19 cellular contexts compared by ENCODE assay signal in genomic region chr15:60454824-60455223, GRCh38. TPM values are rescaled to one million over a fixed set of nuclear protein-coding genes. Genes with fewer than 3 reads are reported as not detected.
DNase-seq lines count a peak whose midpoint lies in the region; ATAC-seq, FAIRE-seq and TF ChIP-seq lines count a peak whose summit lies in the region.
"Had no signal": no experiment of that assay in that cellular context is flagged by ENCODE, and none has a peak within 500 bp of the region (broad histone marks: within the 10 kb centered on the region; RNA-seq: fewer than 3 reads in every experiment).

No MANE protein-coding gene starts in this region.

- no peak overlapping the region for H3K4me2 ChIP-seq in A549
- H3K4me2 ChIP-seq: BLaER1 treated with 17β-estradiol and CSF1 and Interleukin-3, amounts not matched to agents 10 nM and 100 nM had no signal

- POLR2A ChIA-PET in A549 (lab: Yijun Ruan, JAX) (no interaction called here), HEK293 (lab: Yijun Ruan, JAX) (no interaction called here)

- ATAC-seq in A549 (no peak), GM18870 (IDR thresholded peaks at IDR 0.05; ENCODE audit: unreplicated experiment) (no peak), esophagus mucosa (no peak)
- ATAC-seq: CD8-positive, alpha-beta T cell had no signal

- TF ChIP-seq CTCF in A549 (IDR thresholded peaks at IDR 0.05), result no peak
- no peak for TF ChIP-seq CTCF in HEK293 (tag by site-specific recombination; IDR thresholded peaks at IDR 0.05)
- no peak for TF ChIP-seq CTCF in VCaP (conservative IDR thresholded peaks at IDR 0.05)
- TF ChIP-seq CTCF in nephron progenitor cell (IDR thresholded peaks at IDR 0.05), result no peak

- no peaks in the 10 kb centered on the region for H3K4me1 Mint-ChIP-seq in nephron progenitor cell
- H3K4me1 Mint-ChIP-seq: B cell had no signal

- no peak for TF ChIP-seq POLR2A in A549 (IDR thresholded peaks at IDR 0.05; ENCODE audit: low read length)

- H3K9me3 ChIP-seq in A549 (no peaks in the 10 kb centered on the region), HEK293 (ENCODE audit: control insufficient read depth, insufficient read depth, low read depth, low read length) (no peaks in the 10 kb centered on the region)
- H3K9me3 ChIP-seq: BLaER1 treated with 17β-estradiol and CSF1 and Interleukin-3, amounts not matched to agents 10 nM and 100 nM; Caco-2 had no signal

- peaks cover 14 to 49% of the 10 kb centered on the region in 2 experiments for H3K36me3 ChIP-seq in HEK293 (ENCODE audit: control insufficient read depth in 2 of 2, insufficient read depth in 1 of 2, low read length in 2 of 2)

- no peak for TF ChIP-seq RAD21 in A549 (conservative IDR thresholded peaks at IDR 0.05 in 1 of 2, IDR thresholded peaks at IDR 0.05 in 1 of 2)

- H3K4me3 ChIP-seq in A549 (no peak overlapping the region), HEK293 (ENCODE audit: low read depth, low read length) (no peak overlapping the region)
- H3K4me3 ChIP-seq: BLaER1 treated with 17β-estradiol and CSF1 and Interleukin-3, amounts not matched to agents 10 nM and 100 nM had no signal

- H3K4me1 ChIP-seq in A549, result peaks cover 18% of the 10 kb centered on the region
- no peaks in the 10 kb centered on the region for H3K4me1 ChIP-seq in HEK293 (ENCODE audit: control insufficient read depth, insufficient read depth, low read length)

- FAIRE-seq in A549 (lab: Jason Lieb, UNC), result peak; percentile 79
- FAIRE-seq: A204.1 had no signal

- H3K27ac Mint-ChIP-seq in nephron progenitor cell, result peak overlapping the region; percentile 63
- H3K27ac Mint-ChIP-seq: B cell; CD4-positive, alpha-beta T cell; CD8-positive, alpha-beta T cell had no signal

- CTCF ChIA-PET in A549 (lab: Yijun Ruan, JAX), result interaction anchor here (1.2 to 1.8 kb wide), 2 partner anchors 9 to 10 kb away, joined by 3 to 13 read pairs; no protein-coding TSS in a partner anchor
- CTCF ChIA-PET in HEK293 (lab: Yijun Ruan, JAX), result interaction anchor here (0.7 kb wide), 2 partner anchors 53 to 240 kb away, joined by 3 to 4 read pairs; no protein-coding TSS in a partner anchor

- H3K27ac ChIP-seq in A549 (no peak overlapping the region), HEK293 (ENCODE audit: extremely low read depth, low read depth, low read length) (no peak overlapping the region), VCaP (peak overlapping the region; percentile 69)
- H3K27ac ChIP-seq: BLaER1 treated with 17β-estradiol and CSF1 and Interleukin-3, amounts not matched to agents 10 nM and 100 nM; C4-2B had no signal

- WGBS in A549 (ENCODE audit: missing lambda C conversion rate), result 72% methylated on average over 2 of the region's 2 CpGs

- H3K4me3 Mint-ChIP-seq in nephron progenitor cell, result no peak overlapping the region
- H3K4me3 Mint-ChIP-seq: B cell; CD4-positive, alpha-beta T cell; CD8-positive, alpha-beta T cell had no signal

- H3K27me3 Mint-ChIP-seq in nephron progenitor cell (ENCODE audit: low read depth, poor library complexity), result no peaks in the 10 kb centered on the region
- H3K27me3 Mint-ChIP-seq: B cell; CD4-positive, alpha-beta T cell had no signal

- DNase-seq in A549 (ENCODE audit: low read depth in 1 of 2, low spot score in 1 of 2), result no peak
- no peak for DNase-seq in nephron progenitor cell
- no peak for DNase-seq in SHP77 treated with DMSO at 0.1 percent for 48 hours (lab: John Stamatoyannopoulos, UW)
- DNase-seq: 8988T; AML-193; Caco-2; Calu3; CD4-positive, alpha-beta T cell; CD8-positive, alpha-beta T cell; DMS79 treated with DMSO at 0.1 percent for 48 hours; GF-D8 had no signal

- no peaks in the 10 kb centered on the region for H3K9me3 Mint-ChIP-seq in nephron progenitor cell
- H3K9me3 Mint-ChIP-seq: CD4-positive, alpha-beta T cell; CD8-positive, alpha-beta T cell had no signal

- TF ChIP-seq EP300 in A549 (IDR thresholded peaks at IDR 0.05), result no peak

- H3K36me3 Mint-ChIP-seq in nephron progenitor cell (ENCODE audit: low read depth), result peaks cover 43% of the 10 kb centered on the region

TF ChIP-seq in A549, 52 proteins besides CTCF, POLR2A, EP300 and RAD21:
- no peak for TF ChIP-seq KDM1A (IDR thresholded peaks at IDR 0.05; ENCODE audit: low read depth)
- no peak for TF ChIP-seq TP53 (CRISPR knock-in tag; IDR thresholded peaks at IDR 0.05)
- no peak for TF ChIP-seq ESRRA (IDR thresholded peaks at IDR 0.05; ENCODE audit: borderline replicate concordance, low read length)
- no peak for TF ChIP-seq E2F6 (IDR thresholded peaks at IDR 0.05; ENCODE audit: borderline replicate concordance, low read depth)
- no peak for TF ChIP-seq SMC3 (IDR thresholded peaks at IDR 0.05)
- TF ChIP-seq EHMT2 (IDR thresholded peaks at IDR 0.05; ENCODE audit: low read depth), result no peak

TF ChIP-seq in HEK293, 187 proteins besides CTCF, POLR2A, EP300 and RAD21:
- TF ChIP-seq SCRT2 (tag by site-specific recombination; IDR thresholded peaks at IDR 0.05) (peak; percentile 46; the same call in 1 of the 2 replicates), ZBTB48 (tag by site-specific recombination; IDR thresholded peaks at IDR 0.05) (no peak)

RNA-seq across cellular contexts. Expression of gene ICE2, which starts 24.1 kb away (rescaled TPM):
- polyA plus RNA-seq in A549 (2011; rRNA removed), result 80.7 and 87.6 TPM in 2 replicates
- polyA plus RNA-seq in A549 (2012; cell fraction: cytosol; rRNA removed), result 22.8 and 23.5 TPM in 2 replicates
- 15.4 and 20.6 TPM in 2 replicates for polyA plus RNA-seq in A549 (2012; cell fraction: nucleus; rRNA removed)
- 36.9 to 44.0 TPM (median 43.1 TPM) in 3 replicates for polyA plus RNA-seq in A549 (2017; fragmentation: RNase III; extraction: RNeasy Plus Mini Kit Qiagen cat#74134 plus additional on column Dnase treatment)
- 57.6 and 63.4 TPM in 2 replicates for polyA minus RNA-seq in A549 (2011; rRNA and poly(A)+ RNA removed)
- 29.1 TPM for total RNA-seq in esophagus mucosa

RNA-seq across cellular contexts. Expression of gene ANXA2, which starts 57.0 kb away (rescaled TPM):
- 5,725 and 5,746 TPM in 2 replicates for polyA plus RNA-seq in A549 (2011; rRNA removed)
- polyA plus RNA-seq in A549 (2012; cell fraction: cytosol; rRNA removed), result 4,340 and 4,409 TPM in 2 replicates
- polyA plus RNA-seq in A549 (2012; cell fraction: nucleus; rRNA removed), result 2,599 and 4,127 TPM in 2 replicates
- 4,707 to 5,021 TPM (median 4,900 TPM) in 3 replicates for polyA plus RNA-seq in A549 (2017; fragmentation: RNase III; extraction: RNeasy Plus Mini Kit Qiagen cat#74134 plus additional on column Dnase treatment)
- 4,094 and 4,183 TPM in 2 replicates for polyA minus RNA-seq in A549 (2011; rRNA and poly(A)+ RNA removed)
- 2,122 TPM for total RNA-seq in esophagus mucosa
